24 cellular contexts compared by ENCODE assay signal in the genomic region with DNA sequence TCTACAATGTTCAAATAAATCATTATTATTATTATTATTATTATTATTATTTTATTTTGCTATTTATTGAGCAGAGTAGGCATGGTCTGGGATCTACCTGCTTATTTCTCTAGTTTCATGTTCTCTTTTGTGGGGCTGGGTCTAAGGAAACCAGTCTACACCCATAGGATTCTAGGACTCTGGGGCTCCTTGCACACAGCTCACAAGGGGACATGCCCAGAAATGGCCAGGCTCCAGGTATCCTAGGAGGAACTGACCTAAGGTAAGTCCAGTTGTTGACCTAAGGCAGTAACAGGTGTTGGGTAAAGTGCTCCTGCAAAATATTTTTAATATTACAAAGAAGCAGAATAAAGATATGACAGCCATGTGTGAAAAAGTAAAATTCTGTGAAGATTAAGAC.
DNase-seq lines count a peak whose midpoint lies in the region; ATAC-seq, FAIRE-seq and TF ChIP-seq lines count a peak whose summit lies in the region.
"Had no signal": no experiment of that assay in that cellular context is flagged by ENCODE, and none has a peak within 500 bp of the region (broad histone marks: within the 10 kb centered on the region; RNA-seq: fewer than 3 reads in every experiment).

No MANE protein-coding gene starts in this region.

- no peaks in the 10 kb centered on the region; a peak in 1 of 4 replicates for H3K79me1 ChIP-seq in IMR-90 (ENCODE audit: low read depth in 1 of 2, low read length in 2 of 2)

- H3K9me3 ChIP-seq in IMR-90 (ENCODE audit: control insufficient read depth, insufficient read depth, low read length) (no peaks in the 10 kb centered on the region), Panc1 (ENCODE audit: control insufficient read depth, insufficient read depth, low read depth, low read length) (peaks cover 2% of the 10 kb centered on the region; the same call in 1 of the 2 replicates), K562 (replicated peaks; ENCODE audit: control insufficient read depth, insufficient read depth, low read depth, low read length) (no peaks in the 10 kb centered on the region)
- H3K9me3 ChIP-seq: SK-N-SH had no signal

- H2BK120ac ChIP-seq in IMR-90 (ENCODE audit: low read depth, low read length) = peak overlapping the region; percentile 93

- H3K4me3 ChIP-seq in IMR-90 (ENCODE audit: insufficient read depth, low read depth, low read length) (no peak overlapping the region), Panc1 (ENCODE audit: low read depth in 2 of 2, low read length in 2 of 2) (no peak overlapping the region), K562 (no peak overlapping the region)

- H2BK15ac ChIP-seq in IMR-90 (ENCODE audit: low read depth, low read length) = peak overlapping the region; percentile 99

- H3K4me1 ChIP-seq in IMR-90 (ENCODE audit: control insufficient read depth, insufficient read depth, low read length) (peaks cover 13% of the 10 kb centered on the region), Panc1 (ENCODE audit: control insufficient read depth, insufficient read depth, low read length) (peaks cover 38% of the 10 kb centered on the region), K562 (replicated peaks in 1 of 2; ENCODE audit: control insufficient read depth in 2 of 2, insufficient read depth in 2 of 2, low read length in 2 of 2) (peaks cover 3 to 45% of the 10 kb centered on the region in 2 experiments; a peak in 4 of 5 replicates)

- DNase-seq in IMR-90 = no peak
- no peak for DNase-seq in Panc1 (ENCODE audit: low read depth, low spot score)
- no peak for DNase-seq in K562 (ENCODE audit: extremely low read depth in 1 of 4, low spot score in 3 of 4)
- no peak for DNase-seq in osteocyte (ENCODE audit: extremely low spot score, unreplicated experiment)
- DNase-seq in GM12891 (ENCODE audit: insufficient read length, low spot score) = no peak
- no peak for DNase-seq in amniotic stem cell (lab: John Stamatoyannopoulos, UW)
- DNase-seq: C1 segment of cervical spinal cord; CD8-positive, alpha-beta T cell; GDM1; H7; HFFc6; KG1; NCI-H1092; NCI-H1436 treated with DMSO at 0.1 percent for 48 hours; NCI-H1930; NCI-H510A; NCI-H774; NK-92 treated with Interleukin-12 subunit alpha and Interleukin-12 subunit beta, amount 100 ng/mL, for 24 hours; SK-N-SH had no signal

- H3K56ac ChIP-seq in IMR-90 (ENCODE audit: extremely low read depth, insufficient read depth, low read length) = no peak overlapping the region

- TF ChIP-seq CTCF in IMR-90 (conservative IDR thresholded peaks at IDR 0.05; ENCODE audit: low read depth, low read length) = no peak
- TF ChIP-seq CTCF in Panc1 (IDR thresholded peaks at IDR 0.05) = no peak
- TF ChIP-seq CTCF in K562 (IDR thresholded peaks at IDR 0.05 in 2 of 3, conservative IDR thresholded peaks at IDR 0.05 in 1 of 3; ENCODE audit: insufficient read depth in 2 of 3, low read depth in 1 of 3, low read length in 3 of 3) = no peak
- no peak for TF ChIP-seq CTCF in osteocyte (IDR thresholded peaks at IDR 0.05)

- H3K4me3 Mint-ChIP-seq in osteocyte (ENCODE audit: unreplicated experiment) = no peak overlapping the region
- H3K4me3 Mint-ChIP-seq: CD8-positive, alpha-beta T cell; HFFc6 had no signal

- dilution Hi-C loops in IMR-90 (cut with HindIII; ENCODE audit: low sequenced_read_pairs, unreplicated experiment) = no loop called here

- peak overlapping the region; percentile 93 for H3K18ac ChIP-seq in IMR-90 (ENCODE audit: low read depth, low read length)

- H4K20me1 ChIP-seq in IMR-90 (ENCODE audit: insufficient read depth, low read length) (no peaks in the 10 kb centered on the region), K562 (replicated peaks; ENCODE audit: control insufficient read depth, insufficient read depth, low read length) (no peaks in the 10 kb centered on the region)

- in situ Hi-C loops in IMR-90 (cut with MboI; ENCODE audit: low sequenced_read_pairs) (no loop called here), Panc1 (cut with HindIII; ENCODE audit: low pct_unique_long_range_greater_than_20kb, low sequenced_read_pairs) (no loop called here), K562 (cut with MboI) (no loop called here)

- H3K36me3 ChIP-seq in IMR-90 (ENCODE audit: control insufficient read depth, insufficient read depth, low read length) = no peaks in the 10 kb centered on the region
- H3K36me3 ChIP-seq in Panc1 (ENCODE audit: control insufficient read depth, insufficient read depth, low read length) = no peaks in the 10 kb centered on the region
- no peaks in the 10 kb centered on the region for H3K36me3 ChIP-seq in K562 (ENCODE audit: control insufficient read depth, insufficient read depth, low read length)

- CTCF ChIA-PET in IMR-90 (lab: Yijun Ruan, JAX) (interaction anchor here (0.5 to 1.2 kb wide), 2 partner anchors 130 to 149 kb away, joined by 3 read pairs; no protein-coding TSS in a partner anchor), Panc1 (lab: Charles Lee) (no interaction called here), K562 (lab: Yijun Ruan, JAX; ENCODE audit: low intra/inter-chr PET ratio) (no interaction called here)

- H2BK20ac ChIP-seq in IMR-90 (ENCODE audit: low read depth, low read length) = peak overlapping the region; percentile 91

- H3K27me3 Mint-ChIP-seq in osteocyte (ENCODE audit: unreplicated experiment) = no peaks in the 10 kb centered on the region

- TF ChIP-seq EP300 in K562 (IDR thresholded peaks at IDR 0.05; ENCODE audit: low read length) = no peak

- peaks cover 5% of the 10 kb centered on the region for H3K9me3 Mint-ChIP-seq in osteocyte (ENCODE audit: unreplicated experiment)
- H3K9me3 Mint-ChIP-seq: CD8-positive, alpha-beta T cell; HFFc6 had no signal

- H2AK5ac ChIP-seq in IMR-90 (ENCODE audit: low read depth, low read length) = peak overlapping the region; percentile 93

- peak overlapping the region; percentile 57 for H2AK9ac ChIP-seq in IMR-90 (replicated peaks; ENCODE audit: low read depth, low read length, poor library complexity)

- FAIRE-seq in K562 (lab: Jason Lieb, UNC) (no peak), GM12891 (lab: Jason Lieb, UNC) (no peak)
- FAIRE-seq: HepG2, RCC 7860 had no signal

- no peaks in the 10 kb centered on the region for H3K36me3 Mint-ChIP-seq in osteocyte (ENCODE audit: unreplicated experiment)
- H3K36me3 Mint-ChIP-seq: CD8-positive, alpha-beta T cell had no signal

- TF ChIP-seq RAD21 in IMR-90 (IDR thresholded peaks at IDR 0.05; ENCODE audit: low read length) (no peak), K562 (CRISPR knock-in tag; conservative IDR thresholded peaks at IDR 0.05 in 1 of 2, IDR thresholded peaks at IDR 0.05 in 1 of 2) (no peak)

- intact Hi-C loops in IMR-90 (cut with micrococcal nuclease) (no loop called here), Panc1 (cut with micrococcal nuclease; ENCODE audit: unreplicated experiment) (no loop called here), K562 (cut with micrococcal nuclease) (no loop called here)

- H3K4me2 ChIP-seq in IMR-90 (ENCODE audit: low read depth, low read length) (no peak overlapping the region), K562 (ENCODE audit: insufficient read depth, low read length) (no peak overlapping the region)
- H3K4me2 ChIP-seq: SK-N-SH had no signal

- peak overlapping the region; percentile 66 for H3K14ac ChIP-seq in IMR-90 (replicated peaks; ENCODE audit: low read depth, low read length)

- TF ChIP-seq POLR2A in IMR-90 (IDR thresholded peaks at IDR 0.05; ENCODE audit: low read depth, low read length) (no peak), K562 (conservative IDR thresholded peaks at IDR 0.05) (no peak), GM12891 (IDR thresholded peaks at IDR 0.05; ENCODE audit: low read depth, low read length) (no peak)

- no peaks in the 10 kb centered on the region for H3K79me2 ChIP-seq in K562 (ENCODE audit: control insufficient read depth, insufficient read depth, low read length)

- H4K91ac ChIP-seq in IMR-90 (ENCODE audit: insufficient read depth, low read depth, low read length) = peak overlapping the region; percentile 64

- H3K27ac Mint-ChIP-seq in osteocyte (ENCODE audit: unreplicated experiment) = peak overlapping the region; percentile 40
- H3K27ac Mint-ChIP-seq: CD8-positive, alpha-beta T cell had no signal

- no peaks in the 10 kb centered on the region for H3K27me3 ChIP-seq in IMR-90 (ENCODE audit: control insufficient read depth, insufficient read depth, low read length)
- no peaks in the 10 kb centered on the region for H3K27me3 ChIP-seq in Panc1 (ENCODE audit: control insufficient read depth, insufficient read depth, low read length)
- H3K27me3 ChIP-seq in K562 (ENCODE audit: control insufficient read depth in 2 of 2, insufficient read depth in 2 of 2, low read length in 2 of 2) = no peaks in the 10 kb centered on the region

- H3K23ac ChIP-seq in IMR-90 (ENCODE audit: low read depth, low read length) = no peak overlapping the region

- H2BK5ac ChIP-seq in IMR-90 (ENCODE audit: low read depth, low read length, poor library complexity, severe bottlenecking) = peak overlapping the region; percentile 71

- POLR2A ChIA-PET in IMR-90 (lab: Charles Lee; ENCODE audit: unreplicated experiment) = no interaction called here
- POLR2A ChIA-PET in Panc1 (lab: Charles Lee) = no interaction called here
- POLR2A ChIA-PET in K562 (lab: Yijun Ruan, JAX) = interaction anchor here (1.0 to 2.2 kb wide), 3 partner anchors 10 to 151 kb away, joined by 4 to 17 read pairs (median 13); no protein-coding TSS in a partner anchor

- ATAC-seq in IMR-90 (ENCODE audit: low read depth) (no peak), Panc1 (no peak), K562 (no peak), GM21367 (IDR thresholded peaks at IDR 0.05; ENCODE audit: unreplicated experiment) (no peak), GM21825 (IDR thresholded peaks at IDR 0.05; ENCODE audit: unreplicated experiment) (no peak)
- ATAC-seq: CD8-positive, alpha-beta T cell; HepG2; Right ventricle myocardium inferior had no signal

- H3K9ac ChIP-seq in IMR-90 (ENCODE audit: low read depth, low read length) (no peak overlapping the region), K562 (ENCODE audit: insufficient read depth in 1 of 2, low read depth in 2 of 2, low read length in 2 of 2) (peak overlapping the region in 1 of 2 experiments; percentile 68; a peak in 2 of 4 replicates)

- H2AFZ ChIP-seq in IMR-90 (replicated peaks; ENCODE audit: low read length, poor library complexity) = no peak overlapping the region
- H2AFZ ChIP-seq in K562 (ENCODE audit: low read depth, low read length) = peak overlapping the region; percentile 73

- H4K5ac ChIP-seq in IMR-90 (ENCODE audit: low read depth, low read length) = peak overlapping the region; percentile 90

- H3K9me1 ChIP-seq in IMR-90 (ENCODE audit: insufficient read depth, low read length) (peaks cover 8% of the 10 kb centered on the region), K562 (ENCODE audit: control insufficient read depth, insufficient read depth, low read length) (no peaks in the 10 kb centered on the region)

- H3K4ac ChIP-seq in IMR-90 (ENCODE audit: low read depth, low read length) = peak overlapping the region; percentile 76

- no TSS peak for BruUV-seq in IMR-90 (replicated peaks; lab: Mats Ljungman, UMichigan)
- BruUV-seq in Panc1 (replicated peaks; lab: Mats Ljungman, UMichigan) = no TSS peak
- no TSS peak for BruUV-seq in K562 (replicated peaks; lab: Mats Ljungman, UMichigan)

- H3K27ac ChIP-seq in IMR-90 (ENCODE audit: insufficient read depth, low read length) = peak overlapping the region; percentile 32; the same call in 1 of the 2 replicates
- H3K27ac ChIP-seq in Panc1 (ENCODE audit: low read length) = peak overlapping the region; percentile 100
- peak overlapping the region; percentile 96 for H3K27ac ChIP-seq in K562 (ENCODE audit: extremely low read depth, low read depth, low read length)

- H4K8ac ChIP-seq in IMR-90 (ENCODE audit: low read depth in 2 of 2, low read length in 2 of 2) = peak overlapping the region in 1 of 2 experiments; percentile 78; a peak in 2 of 4 replicates

- peaks cover 79% of the 10 kb centered on the region for H3K4me1 Mint-ChIP-seq in osteocyte (ENCODE audit: unreplicated experiment)

Comparison
In these comparisons a context has a peak if more than half of its experiments do, and no peak if none do; other contexts are left out.
1. H3K27ac ChIP-seq: peak in every context shown above with its lines; median percentile 100 in Panc1; 96 in K562; 32 in IMR-90.